In the genomic region with DNA sequence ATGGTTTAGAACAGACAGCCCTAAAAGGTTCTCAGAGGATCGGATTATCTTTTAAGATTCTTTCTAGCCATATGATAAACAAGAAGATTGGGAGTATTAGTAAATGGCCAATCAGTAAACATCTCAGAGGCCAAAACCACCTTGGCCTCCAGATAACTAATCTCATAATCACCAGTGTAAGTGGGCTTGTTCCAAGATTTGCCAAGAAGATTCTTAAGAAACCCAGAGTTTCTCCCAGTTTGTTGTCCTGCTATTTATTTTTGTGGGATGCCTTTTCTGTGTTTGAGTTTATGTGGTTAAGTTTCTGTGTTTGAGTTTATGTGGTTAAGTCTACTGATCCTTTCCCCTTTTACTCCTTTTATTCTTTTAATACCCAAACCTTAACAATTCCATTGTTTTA, we compare ENCODE assay signal across 25 cellular contexts.
A peak's percentile ranks its signal among the peaks of the same experiment; 100 is the strongest.
DNase-seq lines count a peak whose midpoint lies in the region; ATAC-seq and TF ChIP-seq lines count a peak whose summit lies in the region.
"Had no signal": no experiment of that assay in that cellular context is flagged by ENCODE, and none has a peak within 500 bp of the region (broad histone marks: within the 10 kb centered on the region; RNA-seq: fewer than 3 reads in every experiment).

No MANE protein-coding gene starts in this region.

- H3K27ac ChIP-seq in AG04450 (ENCODE audit: low read depth, low read length) (no peak overlapping the region), WERI-Rb-1 (no peak overlapping the region), mesenchymal stem cell (ENCODE audit: low read length, poor library complexity, severe bottlenecking) (no peak overlapping the region), left ventricle myocardium inferior (replicated peaks) (no peak overlapping the region), vagina (no peak overlapping the region)
- H3K27ac ChIP-seq: 22Rv1, C4-2B, SJSA1 had no signal

- no peaks in the 10 kb centered on the region for H3K4me1 ChIP-seq in mesenchymal stem cell (ENCODE audit: control insufficient read depth, insufficient read depth, low read depth, low read length)
- H3K4me1 ChIP-seq in left ventricle myocardium inferior = peaks cover 4% of the 10 kb centered on the region
- H3K4me1 ChIP-seq in vagina = no peaks in the 10 kb centered on the region

- no peak overlapping the region for H2BK12ac ChIP-seq in mesenchymal stem cell (ENCODE audit: low read length in 2 of 2)

- no peak overlapping the region for H2AFZ ChIP-seq in mesenchymal stem cell (ENCODE audit: low read depth, low read length)

- H3K14ac ChIP-seq in mesenchymal stem cell (ENCODE audit: low read length in 2 of 2) = no peak overlapping the region

- TF ChIP-seq CTCF in AG04450 (IDR thresholded peaks at IDR 0.05; ENCODE audit: low read depth, low read length) = no peak
- TF ChIP-seq CTCF in WERI-Rb-1 (IDR thresholded peaks at IDR 0.05; ENCODE audit: low read depth, low read length) = no peak
- no peak for TF ChIP-seq CTCF in left ventricle myocardium inferior (IDR thresholded peaks at IDR 0.05; ENCODE audit: borderline replicate concordance)
- TF ChIP-seq CTCF in vagina (IDR thresholded peaks at IDR 0.05) = no peak

- CTCF ChIA-PET in AG04450 (lab: Charles Lee) = no interaction called here

- no CpG with 5 or more reads among the region's 1 CpG for WGBS in mesenchymal stem cell

- no peak overlapping the region for H2BK120ac ChIP-seq in mesenchymal stem cell (ENCODE audit: low read depth, low read length)

- no peak overlapping the region for H2BK5ac ChIP-seq in mesenchymal stem cell (ENCODE audit: low read depth, low read length, poor library complexity, severe bottlenecking)

- intact Hi-C loops in left ventricle myocardium inferior (cut with micrococcal nuclease) = no loop called here
- intact Hi-C loops in vagina (cut with DNase I) = no loop called here

- no peak for TF ChIP-seq POLR2A in vagina (IDR thresholded peaks at IDR 0.05)

- no peak for ATAC-seq in HG03378 (IDR thresholded peaks at IDR 0.05; ENCODE audit: unreplicated experiment)
- ATAC-seq: K562, Right ventricle myocardium inferior had no signal

- peak; percentile 61 for DNase-seq in AG04450 (ENCODE audit: low read depth, low spot score)
- DNase-seq in HCEC 1CT = peak; percentile 7
- DNase-seq in WERI-Rb-1 = peak; percentile 27
- DNase-seq in mesenchymal stem cell = peak; percentile 49
- no peak for DNase-seq in left ventricle myocardium inferior
- DNase-seq in vagina (ENCODE audit: extremely low spot score in 2 of 2) = no peak
- DNase-seq in retina = no peak
- DNase-seq: ACHN; AML-193; CD8-positive, alpha-beta memory T cell; H7; HFFc6; NCI-H1092; NCI-H1436; NCI-H1930; NCI-H2227 treated with DMSO at 0.1 percent for 48 hours; NCI-H510A; NCI-H774; OCI-M1 had no signal

- H3K27me3 ChIP-seq in AG04450 (ENCODE audit: control insufficient read depth, insufficient read depth, low read length) (no peaks in the 10 kb centered on the region), WERI-Rb-1 (ENCODE audit: insufficient read depth, low read depth, severe bottlenecking) (no peaks in the 10 kb centered on the region), mesenchymal stem cell (ENCODE audit: control insufficient read depth in 1 of 2, insufficient read depth in 1 of 2, low read length in 2 of 2) (peaks cover 0 to 3% of the 10 kb centered on the region in 2 experiments), left ventricle myocardium inferior (ENCODE audit: low read depth) (no peaks in the 10 kb centered on the region), vagina (no peaks in the 10 kb centered on the region)
- H3K27me3 ChIP-seq: SJSA1 had no signal

- H3K9ac ChIP-seq in mesenchymal stem cell (ENCODE audit: low read length) = no peak overlapping the region

- H3K4me3 ChIP-seq in AG04450 (ENCODE audit: low read depth, low read length) (no peak overlapping the region), WERI-Rb-1 (ENCODE audit: low read depth, low read length) (no peak overlapping the region), mesenchymal stem cell (ENCODE audit: insufficient read depth in 1 of 2, low read depth in 1 of 2, low read length in 2 of 2) (no peak overlapping the region), left ventricle myocardium inferior (no peak overlapping the region), vagina (no peak overlapping the region)
- H3K4me3 ChIP-seq: K562, SJSA1 had no signal

- H3K36me3 ChIP-seq in WERI-Rb-1 (no peaks in the 10 kb centered on the region), mesenchymal stem cell (ENCODE audit: control insufficient read depth in 1 of 2, insufficient read depth in 2 of 2, low read depth in 1 of 2, low read length in 2 of 2) (no peaks in the 10 kb centered on the region), left ventricle myocardium inferior (no peaks in the 10 kb centered on the region), vagina (no peaks in the 10 kb centered on the region)
- H3K36me3 ChIP-seq: SJSA1 had no signal

- H2BK15ac ChIP-seq in mesenchymal stem cell (ENCODE audit: low read depth, poor library complexity, severe bottlenecking) = no peak overlapping the region

- no peak overlapping the region for H3K18ac ChIP-seq in mesenchymal stem cell (ENCODE audit: low read depth in 1 of 2, low read length in 2 of 2)

- no peaks in the 10 kb centered on the region for H3K79me1 ChIP-seq in mesenchymal stem cell (replicated peaks; ENCODE audit: low read length, poor library complexity, severe bottlenecking)

- H3K9me3 ChIP-seq in AG04450 (ENCODE audit: control insufficient read depth, insufficient read depth, low read length) (no peaks in the 10 kb centered on the region), WERI-Rb-1 (ENCODE audit: severe bottlenecking) (no peaks in the 10 kb centered on the region), mesenchymal stem cell (ENCODE audit: control insufficient read depth, low read length) (no peaks in the 10 kb centered on the region), left ventricle myocardium inferior (replicated peaks) (no peaks in the 10 kb centered on the region), vagina (no peaks in the 10 kb centered on the region)
- H3K9me3 ChIP-seq: SJSA1 had no signal

- no peak overlapping the region for H3K4ac ChIP-seq in mesenchymal stem cell (ENCODE audit: low read depth in 1 of 2, low read length in 2 of 2)

- H3K4me2 ChIP-seq in mesenchymal stem cell (ENCODE audit: low read length, poor library complexity, severe bottlenecking) = no peak overlapping the region

- no peak overlapping the region for H4K8ac ChIP-seq in mesenchymal stem cell (ENCODE audit: low read length)

- H3K23ac ChIP-seq in mesenchymal stem cell (ENCODE audit: low read length in 2 of 2) = no peak overlapping the region

- H4K91ac ChIP-seq in mesenchymal stem cell (ENCODE audit: low read length) = no peak overlapping the region

- no peak overlapping the region for H2AK5ac ChIP-seq in mesenchymal stem cell (ENCODE audit: low read length, severe bottlenecking)

- POLR2A ChIA-PET in AG04450 (lab: Yijun Ruan, JAX) = no interaction called here

Comparison
In these comparisons a context has a peak if more than half of its experiments do, and no peak if none do; other contexts are left out.
1. DNase-seq: peak in AG04450 (single experiment), HCEC 1CT (single experiment), WERI-Rb-1 (single experiment) and mesenchymal stem cell (single experiment); none in left ventricle myocardium inferior (single experiment), vagina (0 of 2) and retina (single experiment).